ENCODE assay signal across 21 cellular contexts in genomic region chr17:9513266-9513665, GRCh38.
DNase-seq lines count a peak whose midpoint lies in the region; ATAC-seq, FAIRE-seq and TF ChIP-seq lines count a peak whose summit lies in the region.
"Had no signal": no experiment of that assay in that cellular context is flagged by ENCODE, and none has a peak within 500 bp of the region (broad histone marks: within the 10 kb centered on the region; RNA-seq: fewer than 3 reads in every experiment).

No MANE protein-coding gene starts in this region.

- H3K36me3 ChIP-seq in IMR-90 (ENCODE audit: control insufficient read depth, insufficient read depth, low read length) (no peaks in the 10 kb centered on the region), K562 (ENCODE audit: control insufficient read depth, insufficient read depth, low read length) (no peaks in the 10 kb centered on the region), neural progenitor cell (no peaks in the 10 kb centered on the region)

- H2AFZ ChIP-seq in IMR-90 (replicated peaks; ENCODE audit: low read length, poor library complexity) = no peak overlapping the region
- H2AFZ ChIP-seq in K562 (ENCODE audit: low read depth, low read length) = no peak overlapping the region
- no peak overlapping the region for H2AFZ ChIP-seq in neural progenitor cell (replicated peaks)
- H2AFZ ChIP-seq: GM23338 had no signal

- BruUV-seq in IMR-90 (replicated peaks; lab: Mats Ljungman, UMichigan) = no TSS peak
- BruUV-seq in K562 (replicated peaks; lab: Mats Ljungman, UMichigan) = no TSS peak

- H3K4me2 ChIP-seq in IMR-90 (ENCODE audit: low read depth, low read length) = no peak overlapping the region
- H3K4me2 ChIP-seq in K562 (ENCODE audit: insufficient read depth, low read length) = no peak overlapping the region
- no peak overlapping the region for H3K4me2 ChIP-seq in neural progenitor cell

- no peak overlapping the region for H3K18ac ChIP-seq in IMR-90 (ENCODE audit: low read depth, low read length)

- no peak for TF ChIP-seq EP300 in K562 (IDR thresholded peaks at IDR 0.05; ENCODE audit: low read length)

- H3K4me1 ChIP-seq in IMR-90 (ENCODE audit: control insufficient read depth, insufficient read depth, low read length) (no peaks in the 10 kb centered on the region), K562 (replicated peaks in 1 of 2; ENCODE audit: control insufficient read depth in 2 of 2, insufficient read depth in 2 of 2, low read length in 2 of 2) (no peaks in the 10 kb centered on the region), neural progenitor cell (no peaks in the 10 kb centered on the region)
- H3K4me1 ChIP-seq: Caco-2 had no signal

- H3K4ac ChIP-seq in IMR-90 (ENCODE audit: low read depth, low read length) = no peak overlapping the region

- H3K27me3 Mint-ChIP-seq in neural progenitor cell (ENCODE audit: insufficient read depth, low read depth) = no peaks in the 10 kb centered on the region
- H3K27me3 Mint-ChIP-seq: CD4-positive, alpha-beta T cell; IgD-negative memory B cell had no signal

- H3K4me1 Mint-ChIP-seq in neural progenitor cell = no peaks in the 10 kb centered on the region

- no peak overlapping the region for H2BK15ac ChIP-seq in IMR-90 (ENCODE audit: low read depth, low read length)

- H3K27me3 ChIP-seq in IMR-90 (ENCODE audit: control insufficient read depth, insufficient read depth, low read length) = no peaks in the 10 kb centered on the region
- no peaks in the 10 kb centered on the region for H3K27me3 ChIP-seq in K562 (ENCODE audit: control insufficient read depth in 2 of 2, insufficient read depth in 2 of 2, low read length in 2 of 2)
- no peaks in the 10 kb centered on the region for H3K27me3 ChIP-seq in neural progenitor cell

- no peaks in the 10 kb centered on the region for H3K9me3 ChIP-seq in IMR-90 (ENCODE audit: control insufficient read depth, insufficient read depth, low read length)
- no peaks in the 10 kb centered on the region for H3K9me3 ChIP-seq in K562 (replicated peaks; ENCODE audit: control insufficient read depth, insufficient read depth, low read depth, low read length)
- H3K9me3 ChIP-seq in neural progenitor cell (ENCODE audit: low read depth) = no peaks in the 10 kb centered on the region
- H3K9me3 ChIP-seq: Caco-2 had no signal

- no peak overlapping the region for H3K14ac ChIP-seq in IMR-90 (replicated peaks; ENCODE audit: low read depth, low read length)

- no peak overlapping the region for H3K23ac ChIP-seq in IMR-90 (ENCODE audit: low read depth, low read length)

- H4K91ac ChIP-seq in IMR-90 (ENCODE audit: insufficient read depth, low read depth, low read length) = no peak overlapping the region

- H4K8ac ChIP-seq in IMR-90 (ENCODE audit: low read depth in 2 of 2, low read length in 2 of 2) = no peak overlapping the region

- H3K9me1 ChIP-seq in IMR-90 (ENCODE audit: insufficient read depth, low read length) (no peaks in the 10 kb centered on the region), K562 (ENCODE audit: control insufficient read depth, insufficient read depth, low read length) (no peaks in the 10 kb centered on the region)

- no peak overlapping the region for H4K5ac ChIP-seq in IMR-90 (ENCODE audit: low read depth, low read length)

- POLR2A ChIA-PET in IMR-90 (lab: Charles Lee; ENCODE audit: unreplicated experiment) = no interaction called here
- POLR2A ChIA-PET in K562 (lab: Yijun Ruan, JAX) = no interaction called here

- peaks cover 17% of the 10 kb centered on the region for H3K9me3 Mint-ChIP-seq in neural progenitor cell

- H3K79me2 ChIP-seq in K562 (ENCODE audit: control insufficient read depth, insufficient read depth, low read length) (no peaks in the 10 kb centered on the region), neural progenitor cell (ENCODE audit: low read depth) (no peaks in the 10 kb centered on the region)

- intact Hi-C loops in IMR-90 (cut with micrococcal nuclease) (loop anchor here (10.0 kb wide), 1 partner anchor 148 kb away; no protein-coding TSS in a partner anchor), K562 (cut with micrococcal nuclease) (no loop called here)

- TF ChIP-seq CTCF in IMR-90 (conservative IDR thresholded peaks at IDR 0.05; ENCODE audit: low read depth, low read length) (no peak), K562 (IDR thresholded peaks at IDR 0.05 in 2 of 3, conservative IDR thresholded peaks at IDR 0.05 in 1 of 3; ENCODE audit: insufficient read depth in 2 of 3, low read depth in 1 of 3, low read length in 3 of 3) (no peak), fibroblast of villous mesenchyme (IDR thresholded peaks at IDR 0.05; ENCODE audit: insufficient read depth, low read depth, low read length) (no peak), neural progenitor cell (IDR thresholded peaks at IDR 0.05) (no peak)

- H3K36me3 Mint-ChIP-seq in neural progenitor cell = peaks cover 3% of the 10 kb centered on the region

- no peak overlapping the region for H3K56ac ChIP-seq in IMR-90 (ENCODE audit: extremely low read depth, insufficient read depth, low read length)

- H2BK20ac ChIP-seq in IMR-90 (ENCODE audit: low read depth, low read length) = no peak overlapping the region

- ATAC-seq in IMR-90 (ENCODE audit: low read depth) (peak; percentile 11; the same call in 1 of the 2 replicates), K562 (no peak), HG02678 (IDR thresholded peaks at IDR 0.05; ENCODE audit: unreplicated experiment) (no peak), GM21723 (IDR thresholded peaks at IDR 0.05; ENCODE audit: unreplicated experiment) (no peak)

- H3K27ac ChIP-seq in IMR-90 (ENCODE audit: insufficient read depth, low read length) (no peak overlapping the region), K562 (ENCODE audit: extremely low read depth, low read depth, low read length) (no peak overlapping the region), neural progenitor cell (no peak overlapping the region)
- H3K27ac ChIP-seq: 22Rv1, C4-2B, HL-60 had no signal

- no peak overlapping the region for H2BK120ac ChIP-seq in IMR-90 (ENCODE audit: low read depth, low read length)

- H3K4me3 ChIP-seq in IMR-90 (ENCODE audit: insufficient read depth, low read depth, low read length) (no peak overlapping the region), K562 (no peak overlapping the region), fibroblast of villous mesenchyme (ENCODE audit: low read depth, low read length) (no peak overlapping the region), neural progenitor cell (no peak overlapping the region)
- H3K4me3 ChIP-seq: A549, GM23338 had no signal

- dilution Hi-C loops in IMR-90 (cut with HindIII; ENCODE audit: low sequenced_read_pairs, unreplicated experiment) = loop anchor here (25.0 kb wide), 1 partner anchor 101 kb away; no protein-coding TSS in a partner anchor

- no peak for TF ChIP-seq RAD21 in IMR-90 (IDR thresholded peaks at IDR 0.05; ENCODE audit: low read length)
- TF ChIP-seq RAD21 in K562 (CRISPR knock-in tag; conservative IDR thresholded peaks at IDR 0.05 in 1 of 2, IDR thresholded peaks at IDR 0.05 in 1 of 2) = no peak

- FAIRE-seq in K562 (lab: Jason Lieb, UNC) = no peak
- FAIRE-seq: D721Med, GM19239, H54 had no signal

- H2AK5ac ChIP-seq in IMR-90 (ENCODE audit: low read depth, low read length) = no peak overlapping the region

- no peaks in the 10 kb centered on the region for H3F3A ChIP-seq in neural progenitor cell (ENCODE audit: low read depth)

- no peak overlapping the region for H3K9ac ChIP-seq in IMR-90 (ENCODE audit: low read depth, low read length)
- H3K9ac ChIP-seq in K562 (ENCODE audit: insufficient read depth in 1 of 2, low read depth in 2 of 2, low read length in 2 of 2) = no peak overlapping the region
- no peak overlapping the region for H3K9ac ChIP-seq in neural progenitor cell

- H2BK5ac ChIP-seq in IMR-90 (ENCODE audit: low read depth, low read length, poor library complexity, severe bottlenecking) = no peak overlapping the region

- CTCF ChIA-PET in IMR-90 (lab: Yijun Ruan, JAX) = interaction anchor here (0.6 kb wide), 1 partner anchor 43 kb away, joined by 6 read pairs; no protein-coding TSS in a partner anchor
- CTCF ChIA-PET in K562 (lab: Yijun Ruan, JAX; ENCODE audit: low intra/inter-chr PET ratio) = no interaction called here

- H3K27ac Mint-ChIP-seq in neural progenitor cell = no peak overlapping the region
- H3K27ac Mint-ChIP-seq: CD4-positive, alpha-beta T cell had no signal

- no CpG with 5 or more reads among the region's 2 CpGs for WGBS in IMR-90 (ENCODE audit: extremely low coverage in 2 of 2, insufficient read length in 1 of 2), 2 experiments
- 0% methylated on average over 2 of the region's 2 CpGs for WGBS in K562 (ENCODE audit: insufficient coverage, low coverage, missing lambda C conversion rate)

- H2AK9ac ChIP-seq in IMR-90 (replicated peaks; ENCODE audit: low read depth, low read length, poor library complexity) = no peak overlapping the region

- H3K4me3 Mint-ChIP-seq in neural progenitor cell = no peak overlapping the region
- H3K4me3 Mint-ChIP-seq: CD4-positive, alpha-beta T cell; GM23338; IgD-negative memory B cell had no signal

- H4K20me1 ChIP-seq in IMR-90 (ENCODE audit: insufficient read depth, low read length) = 0 out of 2 replicates have a peak, but pooled peaks cover 3% of the 10 kb centered on the region
- H4K20me1 ChIP-seq in K562 (replicated peaks; ENCODE audit: control insufficient read depth, insufficient read depth, low read length) = no peaks in the 10 kb centered on the region
- H4K20me1 ChIP-seq in neural progenitor cell (ENCODE audit: low read depth) = no peaks in the 10 kb centered on the region

- TF ChIP-seq POLR2A in IMR-90 (IDR thresholded peaks at IDR 0.05; ENCODE audit: low read depth, low read length) (no peak), K562 (conservative IDR thresholded peaks at IDR 0.05) (no peak)

- peak; percentile 8 for DNase-seq in EL
- DNase-seq in IMR-90 = peak; percentile 22
- DNase-seq in K562 (ENCODE audit: extremely low read depth in 1 of 4, low spot score in 3 of 4) = no peak
- peak; percentile 24 for DNase-seq in fibroblast of villous mesenchyme (ENCODE audit: low read depth)
- DNase-seq in neural progenitor cell (ENCODE audit: low spot score) = no peak
- no peak for DNase-seq in stimulated activated CD4-positive, alpha-beta T cell treated with anti-CD3 and anti-CD28 coated beads, Interleukin-15, amount 100 ng/mL, for 24 hours
- DNase-seq: Caco-2; CD4-positive, alpha-beta T cell; GF-D8; KG1 had no signal

- H3K79me1 ChIP-seq in IMR-90 (ENCODE audit: low read depth in 1 of 2, low read length in 2 of 2) = no peaks in the 10 kb centered on the region

- in situ Hi-C loops in IMR-90 (cut with MboI; ENCODE audit: low sequenced_read_pairs) = no loop called here
- in situ Hi-C loops in K562 (cut with MboI) = no loop called here

TF ChIP-seq in IMR-90, 13 proteins besides CTCF, POLR2A, EP300 and RAD21 (continues in another document):
- TF ChIP-seq NFE2L2 (IDR thresholded peaks at IDR 0.05; ENCODE audit: low read depth, low read length) = no peak
- TF ChIP-seq CEBPB (IDR thresholded peaks at IDR 0.05; ENCODE audit: low read depth, low read length) = no peak
- TF ChIP-seq MXI1 (IDR thresholded peaks at IDR 0.05; ENCODE audit: borderline replicate concordance, low read depth, low read length) = no peak

TF ChIP-seq in K562, 482 proteins besides CTCF, POLR2A, EP300 and RAD21:
- no peak for TF ChIP-seq ZKSCAN1 (IDR thresholded peaks at IDR 0.05; ENCODE audit: low read depth, low read length)
- peak; percentile 32 for TF ChIP-seq RBM25 (IDR thresholded peaks at IDR 0.05; ENCODE audit: low read depth, low read length, severe bottlenecking)

Comparison
In these comparisons a context has a peak if more than half of its experiments do, and no peak if none do; other contexts are left out.
1. DNase-seq: peak in EL (single experiment), IMR-90 (single experiment) and fibroblast of villous mesenchyme (single experiment); none in K562 (0 of 4), neural progenitor cell (single experiment) and stimulated activated CD4-positive, alpha-beta T cell treated with anti-CD3 and anti-CD28 coated beads, Interleukin-15, amount 100 ng/mL, for 24 hours (single experiment).